1 cellular context compared by ENCODE assay signal in genomic region chr11:68412593-68413475, GRCh38.
TF ChIP-seq lines count a peak whose summit lies in the region.

No MANE protein-coding gene starts in this region.

TF ChIP-seq in GM12878, 131 proteins besides CTCF, POLR2A, EP300 and RAD21 (continued from another document):
- TF ChIP-seq ZNF592 (IDR thresholded peaks at IDR 0.05): peak; percentile 69
- TF ChIP-seq KLF5 (IDR thresholded peaks at IDR 0.05; ENCODE audit: partially characterized antibody): no peak
- TF ChIP-seq IRF5 (IDR thresholded peaks at IDR 0.05; ENCODE audit: borderline replicate concordance): peak; percentile 34; the same call in 1 of the 2 replicates
- peak; percentile 39; the same call in 1 of the 2 replicates for TF ChIP-seq MLLT1 (IDR thresholded peaks at IDR 0.05)
- TF ChIP-seq FOS (IDR thresholded peaks at IDR 0.05; ENCODE audit: borderline replicate concordance, extremely low read depth, insufficient read length): no peak
- no peak for TF ChIP-seq ASH2L (IDR thresholded peaks at IDR 0.05; ENCODE audit: borderline replicate concordance, low read depth)
